20 cellular contexts compared by ENCODE assay signal in genomic region chr20:5081196-5081595, GRCh38. TPM values are rescaled to one million over a fixed set of nuclear protein-coding genes. Genes with fewer than 3 reads are reported as not detected.
DNase-seq lines count a peak whose midpoint lies in the region; ATAC-seq, FAIRE-seq and TF ChIP-seq lines count a peak whose summit lies in the region.
"Had no signal": no experiment of that assay in that cellular context is flagged by ENCODE, and none has a peak within 500 bp of the region (broad histone marks: within the 10 kb centered on the region; RNA-seq: fewer than 3 reads in every experiment).

No MANE protein-coding gene starts in this region.

- no peaks in the 10 kb centered on the region for H3K9me3 Mint-ChIP-seq in activated CD4-positive, alpha-beta memory T cell treated with anti-CD3 and anti-CD28 coated beads, Interleukin-2, amount 10 ng/mL, durations not matched to agents 7 days and 5 days
- H3K9me3 Mint-ChIP-seq in activated CD4-positive, alpha-beta memory T cell treated with anti-CD3 and anti-CD28 coated beads for 36 hours: no peaks in the 10 kb centered on the region
- H3K9me3 Mint-ChIP-seq: CD4-positive, CD25-positive, alpha-beta regulatory T cell; H9 had no signal

- peak overlapping the region; percentile 85 for H3K27ac Mint-ChIP-seq in activated CD4-positive, alpha-beta memory T cell treated with anti-CD3 and anti-CD28 coated beads, Interleukin-2, amount 10 ng/mL, durations not matched to agents 7 days and 5 days
- no peak overlapping the region for H3K27ac Mint-ChIP-seq in activated CD4-positive, alpha-beta memory T cell treated with anti-CD3 and anti-CD28 coated beads for 36 hours

- H3K4me3 ChIP-seq in HL-60 (replicated peaks; ENCODE audit: insufficient read depth, low read length): no peak overlapping the region
- H3K4me3 ChIP-seq: adrenal gland, gastroesophageal sphincter had no signal

- peak overlapping the region; percentile 24; the same call in 1 of the 2 replicates for H3K27ac ChIP-seq in HL-60 (replicated peaks)
- H3K27ac ChIP-seq in caudate nucleus (ENCODE audit: low read depth, low read length): peak overlapping the region; percentile 11

- peaks cover 44% of the 10 kb centered on the region for H3K4me1 Mint-ChIP-seq in activated CD4-positive, alpha-beta memory T cell treated with anti-CD3 and anti-CD28 coated beads, Interleukin-2, amount 10 ng/mL, durations not matched to agents 7 days and 5 days
- H3K4me1 Mint-ChIP-seq in activated CD4-positive, alpha-beta memory T cell treated with anti-CD3 and anti-CD28 coated beads for 36 hours (ENCODE audit: low read depth): peaks cover 37% of the 10 kb centered on the region

- no peak overlapping the region for H3K4me3 Mint-ChIP-seq in activated CD4-positive, alpha-beta memory T cell treated with anti-CD3 and anti-CD28 coated beads, Interleukin-2, amount 10 ng/mL, durations not matched to agents 7 days and 5 days
- no peak overlapping the region for H3K4me3 Mint-ChIP-seq in activated CD4-positive, alpha-beta memory T cell treated with anti-CD3 and anti-CD28 coated beads for 36 hours
- H3K4me3 Mint-ChIP-seq: H9 had no signal

- no peak for TF ChIP-seq CTCF in HL-60 (IDR thresholded peaks at IDR 0.05; ENCODE audit: insufficient read depth, low read length)

- ATAC-seq in left cardiac atrium: no peak
- ATAC-seq: SK-N-SH treated with all-trans-retinoic acid at 6 μM for 48 hours had no signal

- FAIRE-seq in frontal cortex (lab: Jason Lieb, UNC): no peak

- CTCF ChIA-PET in activated CD4-positive, alpha-beta memory T cell treated with anti-CD3 and anti-CD28 coated beads, Interleukin-2, amount 10 ng/mL, durations not matched to agents 7 days and 5 days (lab: Charles Lee): interaction anchor here (0.8 to 5.5 kb wide), 4 partner anchors 19 to 82 kb away, joined by 4 to 37 read pairs (median 18); no protein-coding TSS in a partner anchor
- CTCF ChIA-PET in activated CD4-positive, alpha-beta memory T cell treated with anti-CD3 and anti-CD28 coated beads for 36 hours (lab: Charles Lee): interaction anchor here (0.9 to 4.6 kb wide), 3 partner anchors 19 to 25 kb away, joined by 3 to 28 read pairs (median 20); no protein-coding TSS in a partner anchor

- no peaks in the 10 kb centered on the region for H3K27me3 Mint-ChIP-seq in activated CD4-positive, alpha-beta memory T cell treated with anti-CD3 and anti-CD28 coated beads, Interleukin-2, amount 10 ng/mL, durations not matched to agents 7 days and 5 days
- no peaks in the 10 kb centered on the region for H3K27me3 Mint-ChIP-seq in activated CD4-positive, alpha-beta memory T cell treated with anti-CD3 and anti-CD28 coated beads for 36 hours
- H3K27me3 Mint-ChIP-seq: CD4-positive, CD25-positive, alpha-beta regulatory T cell had no signal

- POLR2A ChIA-PET in activated CD4-positive, alpha-beta memory T cell treated with anti-CD3 and anti-CD28 coated beads, Interleukin-2, amount 10 ng/mL, durations not matched to agents 7 days and 5 days (lab: Charles Lee): interaction anchor here (1.0 to 5.4 kb wide), 7 partner anchors 10 to 266 kb away, joined by 3 to 35 read pairs (median 7); partner anchors contain the start of genes CDS2 and PCNA
- POLR2A ChIA-PET in activated CD4-positive, alpha-beta memory T cell treated with anti-CD3 and anti-CD28 coated beads for 36 hours (lab: Charles Lee): no interaction called here

- H3K36me3 Mint-ChIP-seq in activated CD4-positive, alpha-beta memory T cell treated with anti-CD3 and anti-CD28 coated beads, Interleukin-2, amount 10 ng/mL, durations not matched to agents 7 days and 5 days (ENCODE audit: low read depth): peaks cover 2% of the 10 kb centered on the region
- peaks cover 3% of the 10 kb centered on the region for H3K36me3 Mint-ChIP-seq in activated CD4-positive, alpha-beta memory T cell treated with anti-CD3 and anti-CD28 coated beads for 36 hours
- H3K36me3 Mint-ChIP-seq: CD4-positive, CD25-positive, alpha-beta regulatory T cell had no signal

- intact Hi-C loops in activated CD4-positive, alpha-beta memory T cell treated with anti-CD3 and anti-CD28 coated beads for 36 hours (cut with micrococcal nuclease): no loop called here
- intact Hi-C loops in posterior vena cava (cut with DNase I) (no loop called here), left cardiac atrium (cut with DNase I) (no loop called here)

- H3K27me3 ChIP-seq in HL-60 (ENCODE audit: insufficient read depth, poor library complexity, severe bottlenecking): no peaks in the 10 kb centered on the region
- H3K27me3 ChIP-seq: adrenal gland, gastroesophageal sphincter had no signal

- no peak for DNase-seq in activated CD4-positive, alpha-beta memory T cell treated with anti-CD3 and anti-CD28 coated beads, Interleukin-2, amount 10 ng/mL, durations not matched to agents 7 days and 5 days
- DNase-seq in activated CD4-positive, alpha-beta memory T cell treated with anti-CD3 and anti-CD28 coated beads for 36 hours: no peak
- DNase-seq in HL-60 (ENCODE audit: low read depth in 1 of 2, low spot score in 1 of 2): no peak
- DNase-seq in caudate nucleus (lab: John Stamatoyannopoulos, UW): no peak
- peak; percentile 50 for DNase-seq in posterior vena cava (ENCODE audit: low spot score)
- no peak for DNase-seq in RPMI8226
- DNase-seq in left cardiac atrium: no peak
- no peak for DNase-seq in frontal cortex (ENCODE audit: low spot score in 2 of 2)
- DNase-seq: activated CD4-positive, alpha-beta T cell treated with anti-CD3 and anti-CD28 coated beads, Interleukin-2, amount 50 U/mL, for 4 hours; activated T-cell treated with anti-CD3 and anti-CD28 coated beads, Interleukin-2, amount 50 U/mL, for 1 hour; CD4-positive, CD25-positive, alpha-beta regulatory T cell; DMS53; H9; MM.1S; NCI-H187; NCI-H2227 treated with DMSO at 0.1 percent for 48 hours; NCI-H774 had no signal

RNA-seq across cellular contexts. Expression of gene TMEM230, which starts 31.7 kb away (rescaled TPM):
- total RNA-seq in activated CD4-positive, alpha-beta memory T cell treated with anti-CD3 and anti-CD28 coated beads, Interleukin-2, amount 10 ng/mL, durations not matched to agents 7 days and 5 days: 10 to 100 TPM; 71.2 to 73.3 TPM
- 10 to 100 TPM; 75.5 to 77.1 TPM for total RNA-seq in activated CD4-positive, alpha-beta memory T cell treated with anti-CD3 and anti-CD28 coated beads for 36 hours
- total RNA-seq in posterior vena cava (100 to 1,000 TPM; 104 to 116 TPM), left cardiac atrium (10 to 100 TPM; 93.4 to 97.1 TPM), frontal cortex (42.4 TPM)

RNA-seq across cellular contexts. Expression of gene PCNA, which starts 38.6 kb away (rescaled TPM):
- total RNA-seq in activated CD4-positive, alpha-beta memory T cell treated with anti-CD3 and anti-CD28 coated beads, Interleukin-2, amount 10 ng/mL, durations not matched to agents 7 days and 5 days: 100 to 1,000 TPM; 413 to 415 TPM
- 100 to 1,000 TPM; 554 to 560 TPM for total RNA-seq in activated CD4-positive, alpha-beta memory T cell treated with anti-CD3 and anti-CD28 coated beads for 36 hours
- 10 to 100 TPM; 24.5 to 30.3 TPM for total RNA-seq in posterior vena cava
- 10 to 100 TPM; 23.9 to 38.1 TPM for total RNA-seq in left cardiac atrium
- 42.0 TPM for total RNA-seq in frontal cortex

RNA-seq across cellular contexts. Expression of gene CDS2, which starts 45.6 kb away (rescaled TPM):
- 10 to 100 TPM; 67.4 to 68.2 TPM for total RNA-seq in activated CD4-positive, alpha-beta memory T cell treated with anti-CD3 and anti-CD28 coated beads, Interleukin-2, amount 10 ng/mL, durations not matched to agents 7 days and 5 days
- total RNA-seq in activated CD4-positive, alpha-beta memory T cell treated with anti-CD3 and anti-CD28 coated beads for 36 hours: 10 to 100 TPM; 46.5 to 47.4 TPM
- total RNA-seq in posterior vena cava (10 to 100 TPM; 53.3 to 80.7 TPM), left cardiac atrium (10 to 100 TPM; 57.7 to 77.7 TPM), frontal cortex (69.3 TPM)
